8 cellular contexts compared by ENCODE assay signal in the genomic region with DNA sequence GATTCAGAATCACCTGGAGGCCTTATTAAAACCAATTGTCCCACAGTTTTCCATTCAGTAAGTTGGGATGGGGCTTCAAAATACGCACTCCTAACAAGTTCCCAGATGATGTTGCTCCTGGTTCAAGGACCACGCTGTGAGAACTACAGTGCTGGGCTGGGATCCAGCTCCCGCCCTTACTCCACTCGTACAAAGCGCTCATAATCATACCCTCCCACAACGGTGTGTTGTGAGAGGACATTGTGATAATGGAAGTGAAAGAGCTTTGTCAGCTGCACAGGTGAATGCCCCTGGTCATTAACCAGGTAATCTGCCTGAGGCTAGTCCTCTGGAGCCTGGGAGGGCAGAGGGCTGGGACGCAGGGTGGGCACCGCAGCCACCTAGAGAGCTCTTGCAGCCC. TPM values are rescaled to one million over a fixed set of nuclear protein-coding genes. Genes with fewer than 3 reads are reported as not detected.
DNase-seq lines count a peak whose midpoint lies in the region; ATAC-seq and TF ChIP-seq lines count a peak whose summit lies in the region.

No MANE protein-coding gene starts in this region.

- H3K27me3 ChIP-seq in OCI-LY3 (ENCODE audit: low read depth, low read length) (no peaks in the 10 kb centered on the region), skeletal muscle satellite cell (ENCODE audit: control insufficient read depth, insufficient read depth, low read length) (no peaks in the 10 kb centered on the region)

- peaks cover 59% of the 10 kb centered on the region for H3K4me1 ChIP-seq in OCI-LY3 (ENCODE audit: low read length)
- H3K4me1 ChIP-seq in skeletal muscle satellite cell (ENCODE audit: control insufficient read depth, insufficient read depth, low read length): peaks cover 58% of the 10 kb centered on the region

- peak overlapping the region; percentile 89 for H3K4me3 ChIP-seq in OCI-LY3 (ENCODE audit: low read length)
- peak overlapping the region; percentile 67 for H3K4me3 ChIP-seq in skeletal muscle satellite cell (ENCODE audit: low read length)

- no peak for ATAC-seq in GM18520 (IDR thresholded peaks at IDR 0.05; ENCODE audit: unreplicated experiment)

- H3K9me3 Mint-ChIP-seq in HFFc6: no peaks in the 10 kb centered on the region

- no peaks in the 10 kb centered on the region; the same call in 1 of the 2 replicates for H3K27me3 Mint-ChIP-seq in HFFc6 (ENCODE audit: insufficient read depth)

- peak overlapping the region; percentile 85 for H3K4me3 Mint-ChIP-seq in HFFc6

- H3K9me3 ChIP-seq in OCI-LY3 (ENCODE audit: insufficient read depth, low read length) (no peaks in the 10 kb centered on the region), skeletal muscle satellite cell (replicated peaks; ENCODE audit: low read length) (no peaks in the 10 kb centered on the region)

- no peak for DNase-seq in HFFc6
- DNase-seq in erythroblast (lab: John Stamatoyannopoulos, UW): peak; percentile 64 to 71
- DNase-seq in GM19238 (ENCODE audit: insufficient read length, low spot score): no peak
- no peak for DNase-seq in D341Med (ENCODE audit: low spot score)
- DNase-seq in MV-4-11 (lab: John Stamatoyannopoulos, UW): no peak

- H3K4me2 ChIP-seq in OCI-LY3 (ENCODE audit: low read length) (peak overlapping the region; percentile 99), skeletal muscle satellite cell (ENCODE audit: low read length) (peak overlapping the region; percentile 80)

- TF ChIP-seq CTCF in HFFc6 (IDR thresholded peaks at IDR 0.05) (no peak), OCI-LY3 (IDR thresholded peaks at IDR 0.05; ENCODE audit: low read depth, low read length) (no peak)

- H3K27ac ChIP-seq in OCI-LY3 (ENCODE audit: low read length): peak overlapping the region; percentile 37; the same call in 1 of the 2 replicates

- H3K9ac ChIP-seq in OCI-LY3 (ENCODE audit: low read length): peak overlapping the region; percentile 80
- peak overlapping the region; percentile 96 for H3K9ac ChIP-seq in skeletal muscle satellite cell (ENCODE audit: low read depth, low read length)

- peak overlapping the region; percentile 99 for H3K27ac Mint-ChIP-seq in HFFc6

- H3K79me2 ChIP-seq in OCI-LY3 (ENCODE audit: low read length): peaks cover 37% of the 10 kb centered on the region

- H2AFZ ChIP-seq in OCI-LY3 (ENCODE audit: low read depth, low read length): no peak overlapping the region

- peaks cover 23% of the 10 kb centered on the region for H3K36me3 ChIP-seq in OCI-LY3 (replicated peaks; ENCODE audit: low read depth, low read length)
- no peaks in the 10 kb centered on the region for H3K36me3 ChIP-seq in skeletal muscle satellite cell (ENCODE audit: insufficient read depth, low read length)

- peaks cover 27% of the 10 kb centered on the region for H4K20me1 ChIP-seq in OCI-LY3 (ENCODE audit: insufficient read depth, low read length)

- peaks cover 29% of the 10 kb centered on the region for H3K4me1 Mint-ChIP-seq in HFFc6 (ENCODE audit: low read depth)

- no peaks in the 10 kb centered on the region for H3K36me3 Mint-ChIP-seq in HFFc6 (ENCODE audit: low read depth)

- TF ChIP-seq POLR2A in erythroblast (IDR thresholded peaks at IDR 0.05; ENCODE audit: low read length): no peak

RNA-seq across cellular contexts. Expression of a gene that starts 1.3 kb away (rescaled TPM):
- total RNA-seq in HFFc6 (2021; fragmentation: NEBNext Ultra II Directional; extraction: Animal tissue kit (Norgen Biotek cat#: 25700)): 10 to 100 TPM; 17.3 to 31.7 (median 20.7) TPM
- 18.3 and 50.5 TPM in 2 replicates for total RNA-seq in skeletal muscle satellite cell (2012; rRNA removed)

Comparison
In these comparisons a context has a peak if more than half of its experiments do, and no peak if none do; other contexts are left out.
1. DNase-seq: peak in erythroblast (2 of 2); none in HFFc6 (single experiment), GM19238 (single experiment), D341Med (single experiment) and MV-4-11 (single experiment).